ENCODE assay signal across 9 cellular contexts in genomic region chr6:156167289-156168076, GRCh38.
DNase-seq lines count a peak whose midpoint lies in the region; ATAC-seq and TF ChIP-seq lines count a peak whose summit lies in the region.
"Had no signal": no experiment of that assay in that cellular context is flagged by ENCODE, and none has a peak within 500 bp of the region (broad histone marks: within the 10 kb centered on the region; RNA-seq: fewer than 3 reads in every experiment).

No MANE protein-coding gene starts in this region.

- H3K9me3 Mint-ChIP-seq in HFFc6 = no peaks in the 10 kb centered on the region
- H3K9me3 Mint-ChIP-seq in activated T-helper 1 cell treated with anti-CD3 and anti-CD28 coated beads, Interleukin-12 subunit alpha, Interleukin-12 subunit beta, Interleukin-2, Interleukin-4 antibody, amounts not matched to agents 30 ng/mL and 10 ng/mL and 1 ng/mL, durations not matched to agents 14 hours and 24 hours and 36 hours = no peaks in the 10 kb centered on the region
- H3K9me3 Mint-ChIP-seq: brain had no signal

- H3K36me3 ChIP-seq in skeletal muscle tissue (ENCODE audit: control insufficient read depth in 3 of 3, insufficient read depth in 3 of 3, low read length in 3 of 3) = no peaks in the 10 kb centered on the region

- H3K27me3 Mint-ChIP-seq in HFFc6 (ENCODE audit: insufficient read depth) = peaks cover 7% of the 10 kb centered on the region
- no peaks in the 10 kb centered on the region for H3K27me3 Mint-ChIP-seq in activated T-helper 1 cell treated with anti-CD3 and anti-CD28 coated beads, Interleukin-12 subunit alpha, Interleukin-12 subunit beta, Interleukin-2, Interleukin-4 antibody, amounts not matched to agents 30 ng/mL and 10 ng/mL and 1 ng/mL, durations not matched to agents 14 hours and 24 hours and 36 hours (ENCODE audit: insufficient read depth)
- H3K27me3 Mint-ChIP-seq: brain had no signal

- H3K27me3 ChIP-seq in skeletal muscle tissue (ENCODE audit: control insufficient read depth in 3 of 3, insufficient read depth in 3 of 3, low read length in 3 of 3) = no peaks in the 10 kb centered on the region

- H3K9ac ChIP-seq in skeletal muscle tissue (ENCODE audit: low read depth in 1 of 3, low read length in 3 of 3) = peak overlapping the region; percentile 8 to 42 (median 22)

- intact Hi-C loops in activated T-helper 1 cell treated with anti-CD3 and anti-CD28 coated beads, Interleukin-12 subunit alpha, Interleukin-12 subunit beta, Interleukin-2, Interleukin-4 antibody, amounts not matched to agents 30 ng/mL and 10 ng/mL and 1 ng/mL, durations not matched to agents 14 hours and 24 hours and 36 hours (cut with micrococcal nuclease) = no loop called here
- intact Hi-C loops in Right ventricle myocardium inferior (cut with DNase I) = no loop called here

- peak overlapping the region; percentile 58 for H3K27ac ChIP-seq in skeletal muscle tissue (ENCODE audit: low read depth, low read length)

- H3K4me1 ChIP-seq in skeletal muscle tissue (ENCODE audit: control insufficient read depth in 3 of 3, insufficient read depth in 3 of 3, low read length in 3 of 3) = peaks cover 4 to 5% (median 5%) of the 10 kb centered on the region in 3 donors

- H3K27ac Mint-ChIP-seq in HFFc6 = peak overlapping the region; percentile 57
- H3K27ac Mint-ChIP-seq in activated T-helper 1 cell treated with anti-CD3 and anti-CD28 coated beads, Interleukin-12 subunit alpha, Interleukin-12 subunit beta, Interleukin-2, Interleukin-4 antibody, amounts not matched to agents 30 ng/mL and 10 ng/mL and 1 ng/mL, durations not matched to agents 14 hours and 24 hours and 36 hours = no peak overlapping the region

- no peaks in the 10 kb centered on the region for H3K36me3 Mint-ChIP-seq in HFFc6 (ENCODE audit: low read depth)
- no peaks in the 10 kb centered on the region for H3K36me3 Mint-ChIP-seq in activated T-helper 1 cell treated with anti-CD3 and anti-CD28 coated beads, Interleukin-12 subunit alpha, Interleukin-12 subunit beta, Interleukin-2, Interleukin-4 antibody, amounts not matched to agents 30 ng/mL and 10 ng/mL and 1 ng/mL, durations not matched to agents 14 hours and 24 hours and 36 hours (ENCODE audit: low read depth)
- H3K36me3 Mint-ChIP-seq: brain had no signal

- DNase-seq in HFFc6 (peak; percentile 33), Right ventricle myocardium inferior (ENCODE audit: missing footprints) (no peak), kidney glomerular epithelial cell (lab: John Stamatoyannopoulos, UW) (no peak), T1000 (lab: John Stamatoyannopoulos, UW) (no peak), NAMALWA (ENCODE audit: low spot score) (no peak), NCI-H774 (lab: John Stamatoyannopoulos, UW) (no peak)
- DNase-seq in activated T-helper 1 cell treated with anti-CD3 and anti-CD28 coated beads, Interleukin-12 subunit alpha, Interleukin-12 subunit beta, Interleukin-2, Interleukin-4 antibody, amounts not matched to agents 30 ng/mL and 10 ng/mL and 1 ng/mL, durations not matched to agents 14 hours and 24 hours and 36 hours (ENCODE audit: low spot score) = no peak

- peaks cover 25% of the 10 kb centered on the region for H3K4me1 Mint-ChIP-seq in HFFc6 (ENCODE audit: low read depth)
- H3K4me1 Mint-ChIP-seq in activated T-helper 1 cell treated with anti-CD3 and anti-CD28 coated beads, Interleukin-12 subunit alpha, Interleukin-12 subunit beta, Interleukin-2, Interleukin-4 antibody, amounts not matched to agents 30 ng/mL and 10 ng/mL and 1 ng/mL, durations not matched to agents 14 hours and 24 hours and 36 hours (ENCODE audit: low read depth) = peaks cover 27% of the 10 kb centered on the region

- H3K4me3 Mint-ChIP-seq in HFFc6 = peak overlapping the region; percentile 84
- H3K4me3 Mint-ChIP-seq in activated T-helper 1 cell treated with anti-CD3 and anti-CD28 coated beads, Interleukin-12 subunit alpha, Interleukin-12 subunit beta, Interleukin-2, Interleukin-4 antibody, amounts not matched to agents 30 ng/mL and 10 ng/mL and 1 ng/mL, durations not matched to agents 14 hours and 24 hours and 36 hours = peak overlapping the region; percentile 27

- no peak for TF ChIP-seq CTCF in HFFc6 (IDR thresholded peaks at IDR 0.05)

- no peaks in the 10 kb centered on the region for H3K9me3 ChIP-seq in skeletal muscle tissue (ENCODE audit: control insufficient read depth in 3 of 3, low read length in 3 of 3)

- H3K4me3 ChIP-seq in skeletal muscle tissue (ENCODE audit: low read length in 3 of 3) = peak overlapping the region in 2 of 3 donors; percentile 52 to 55

- ATAC-seq in Right ventricle myocardium inferior = peak; percentile 42
